ENCODE assay signal across 18 cellular contexts in genomic region chr1:153801786-153802697, GRCh38. TPM values are rescaled to one million over a fixed set of nuclear protein-coding genes. Genes with fewer than 3 reads are reported as not detected.
A peak's percentile ranks its signal among the peaks of the same experiment; 100 is the strongest.
DNase-seq lines count a peak whose midpoint lies in the region; ATAC-seq, FAIRE-seq and TF ChIP-seq lines count a peak whose summit lies in the region.
"Had no signal": no experiment of that assay in that cellular context is flagged by ENCODE, and none has a peak within 500 bp of the region (broad histone marks: within the 10 kb centered on the region; RNA-seq: fewer than 3 reads in every experiment).

No MANE protein-coding gene starts in this region.

- TF ChIP-seq RAD21 in H1 (IDR thresholded peaks at IDR 0.05 in 1 of 2, conservative IDR thresholded peaks at IDR 0.05 in 1 of 2; ENCODE audit: low read depth in 2 of 2, low read length in 2 of 2), result no peak

- peaks cover 46% of the 10 kb centered on the region for H3K4me1 Mint-ChIP-seq in activated naive CD4-positive, alpha-beta T cell treated with anti-CD3 and anti-CD28 coated beads, Interleukin-2, amount 50 U/mL, for 24 hours
- H3K4me1 Mint-ChIP-seq in T-helper 17 cell, result peaks cover 29% of the 10 kb centered on the region

- no peaks in the 10 kb centered on the region for H3K79me2 ChIP-seq in H1 (ENCODE audit: control insufficient read depth in 1 of 2, insufficient read depth in 2 of 2, low read length in 2 of 2)

- no peak overlapping the region for H2BK120ac ChIP-seq in H1 (replicated peaks; ENCODE audit: low read depth, low read length)

- no peaks in the 10 kb centered on the region for H3K23me2 ChIP-seq in H1 (ENCODE audit: low read depth, low read length)

- no peak overlapping the region for H3K4me3 ChIP-seq in H1 (ENCODE audit: extremely low read depth in 1 of 4, insufficient read depth in 2 of 4, low read depth in 3 of 4, low read length in 4 of 4)
- H3K4me3 ChIP-seq in tibial artery, result no peak overlapping the region
- H3K4me3 ChIP-seq: cardiac muscle cell, uterus had no signal

- H3K4me1 ChIP-seq in H1 (replicated peaks in 1 of 4; ENCODE audit: control insufficient read depth in 3 of 4, insufficient read depth in 4 of 4, low read length in 3 of 4) (no peaks in the 10 kb centered on the region; a peak in 1 of 7 replicates), tibial artery (no peaks in the 10 kb centered on the region)
- H3K4me1 ChIP-seq: uterus had no signal

- H4K20me1 ChIP-seq in H1 (replicated peaks in 1 of 2; ENCODE audit: control insufficient read depth in 1 of 2, insufficient read depth in 2 of 2, low read length in 2 of 2), result peaks cover 0 to 4% of the 10 kb centered on the region in 2 experiments

- H3K27me3 ChIP-seq in H1 (replicated peaks in 1 of 4; ENCODE audit: control insufficient read depth in 3 of 4, extremely low read depth in 1 of 4, insufficient read depth in 3 of 4, low read length in 3 of 4) (no peaks in the 10 kb centered on the region), tibial artery (no peaks in the 10 kb centered on the region)
- H3K27me3 ChIP-seq: cardiac muscle cell, uterus had no signal

- no peak overlapping the region for H3K56ac ChIP-seq in H1 (replicated peaks; ENCODE audit: insufficient read length, low read depth, low read length)

- H3K27me3 Mint-ChIP-seq in activated naive CD4-positive, alpha-beta T cell treated with anti-CD3 and anti-CD28 coated beads, Interleukin-2, amount 50 U/mL, for 24 hours, result no peaks in the 10 kb centered on the region
- H3K27me3 Mint-ChIP-seq in T-helper 17 cell, result no peaks in the 10 kb centered on the region
- H3K27me3 Mint-ChIP-seq: stimulated activated naive CD8-positive, alpha-beta T cell treated with anti-CD3 and anti-CD28 coated beads, Interleukin-15, Interleukin-2, amounts not matched to agents 100 ng/mL and 50 ng/mL, for 24 hours had no signal

- intact Hi-C loops in tibial artery (cut with DNase I; ENCODE audit: low total_unique reads), result loop anchor here (10.0 kb wide), 1 partner anchor 463 kb away; no protein-coding TSS in a partner anchor

- H3K4me2 ChIP-seq in H1 (ENCODE audit: insufficient read depth in 1 of 2, low read depth in 2 of 2, low read length in 2 of 2), result no peak overlapping the region

- peaks cover 0 to 7% (median under 1%) of the 10 kb centered on the region in 4 experiments; a peak in 2 of 8 replicates for H3K36me3 ChIP-seq in H1 (ENCODE audit: control insufficient read depth in 2 of 4, insufficient read depth in 4 of 4, low read length in 3 of 4)
- H3K36me3 ChIP-seq in tibial artery, result peaks cover 0 to 34% (median 0%) of the 10 kb centered on the region in 3 donors
- H3K36me3 ChIP-seq: cardiac muscle cell, uterus had no signal

- H4K91ac ChIP-seq in H1 (replicated peaks; ENCODE audit: insufficient read length, low read length), result no peak overlapping the region

- 0 out of 2 replicates have a peak, but pooled peaks cover 2% of the 10 kb centered on the region for H3K79me1 ChIP-seq in H1 (ENCODE audit: low read depth, low read length)

- TF ChIP-seq EP300 in H1 (IDR thresholded peaks at IDR 0.05; ENCODE audit: borderline replicate concordance in 1 of 2, low read depth in 2 of 2, low read length in 2 of 2), result no peak

- no peak overlapping the region for H3K23ac ChIP-seq in H1 (ENCODE audit: insufficient read length)

- H2BK5ac ChIP-seq in H1 (ENCODE audit: low read depth, low read length), result no peak overlapping the region

- CTCF ChIA-PET in H1 (lab: Charles Lee; ENCODE audit: partially characterized antibody), result interaction anchor here (0.9 to 3.3 kb wide), 7 partner anchors 9 to 185 kb away, joined by 3 to 11 read pairs (median 3); partner anchors contain the start of gene DENND4B

- TF ChIP-seq CTCF in H1 (IDR thresholded peaks at IDR 0.05; ENCODE audit: control extremely low read depth in 1 of 3, insufficient read depth in 1 of 3, low read depth in 1 of 3, low read length in 3 of 3) (no peak), tibial artery (IDR thresholded peaks at IDR 0.05) (no peak)

- no peak overlapping the region for H3K14ac ChIP-seq in H1 (ENCODE audit: insufficient read length)

- H2BK20ac ChIP-seq in H1 (ENCODE audit: low read length), result no peak overlapping the region

- H3K27ac Mint-ChIP-seq in activated naive CD4-positive, alpha-beta T cell treated with anti-CD3 and anti-CD28 coated beads, Interleukin-2, amount 50 U/mL, for 24 hours, result peak overlapping the region; percentile 68
- H3K27ac Mint-ChIP-seq in T-helper 17 cell, result peak overlapping the region; percentile 96
- H3K27ac Mint-ChIP-seq: HFFc6; stimulated activated naive CD8-positive, alpha-beta T cell treated with anti-CD3 and anti-CD28 coated beads, Interleukin-15, Interleukin-2, amounts not matched to agents 100 ng/mL and 50 ng/mL, for 24 hours had no signal

- no peak overlapping the region for H3K4ac ChIP-seq in H1 (replicated peaks; ENCODE audit: insufficient read length, low read depth, low read length)

- no peak overlapping the region; the same call in 1 of the 2 replicates for H4K8ac ChIP-seq in H1 (ENCODE audit: extremely low read depth, insufficient read depth, low read length)

- no peak overlapping the region for H4K5ac ChIP-seq in H1 (ENCODE audit: insufficient read length, low read depth, low read length)

- H3K9me3 ChIP-seq in T-helper 17 cell (ENCODE audit: control insufficient read depth, low read length, poor library complexity, severe bottlenecking), result no peaks in the 10 kb centered on the region
- no peaks in the 10 kb centered on the region for H3K9me3 ChIP-seq in H1 (ENCODE audit: insufficient read depth in 2 of 2, low read depth in 1 of 2, low read length in 1 of 2)
- no peaks in the 10 kb centered on the region for H3K9me3 ChIP-seq in tibial artery
- H3K9me3 ChIP-seq: uterus had no signal

- H3K18ac ChIP-seq in H1 (ENCODE audit: extremely low read depth, low read length), result no peak overlapping the region

- no peak for FAIRE-seq in H1 (lab: Jason Lieb, UNC)
- FAIRE-seq: HTR-8/SVneo had no signal

- no peaks in the 10 kb centered on the region for H3K9me3 Mint-ChIP-seq in activated naive CD4-positive, alpha-beta T cell treated with anti-CD3 and anti-CD28 coated beads, Interleukin-2, amount 50 U/mL, for 24 hours
- H3K9me3 Mint-ChIP-seq: HFFc6; stimulated activated naive CD8-positive, alpha-beta T cell treated with anti-CD3 and anti-CD28 coated beads, Interleukin-15, Interleukin-2, amounts not matched to agents 100 ng/mL and 50 ng/mL, for 24 hours had no signal

- H2AK5ac ChIP-seq in H1 (ENCODE audit: low read depth, low read length), result no peak overlapping the region

- no peak overlapping the region; a peak in 1 of 7 replicates for H3K9ac ChIP-seq in H1 (replicated peaks in 1 of 4; ENCODE audit: extremely low read depth in 1 of 4, low read depth in 3 of 4, low read length in 3 of 4)

- no peak overlapping the region for H2AFZ ChIP-seq in H1 (ENCODE audit: low read length)

- 80% methylated on average over 7 of the region's 7 CpGs; no CpG with 5 or more reads in 1 of the 2 experiments for WGBS in H1 (ENCODE audit: extremely low coverage in 1 of 2, insufficient coverage in 1 of 2, insufficient read length in 1 of 2, insufficient replicate concordance in 2 of 2, low coverage in 1 of 2, low lambda C conversion rate in 2 of 2, missing lambda C conversion rate in 1 of 2), 2 experiments

- TF ChIP-seq POLR2A in H1 (IDR thresholded peaks at IDR 0.05; ENCODE audit: control extremely low read depth in 1 of 2, low read depth in 2 of 2, low read length in 2 of 2), result no peak

- POLR2A ChIA-PET in H1 (lab: Charles Lee; ENCODE audit: partially characterized antibody), result interaction anchor here (0.6 to 15.1 kb wide), 9 partner anchors 12 to 191 kb away, joined by 3 to 153 read pairs (median 5); partner anchors contain the start of genes GATAD2B, JTB, RPS27 and SLC27A3

- H2BK15ac ChIP-seq in H1 (ENCODE audit: low read length), result no peak overlapping the region

- no peak overlapping the region for H2BK12ac ChIP-seq in H1 (ENCODE audit: low read depth, low read length)

- H3K36me3 Mint-ChIP-seq in activated naive CD4-positive, alpha-beta T cell treated with anti-CD3 and anti-CD28 coated beads, Interleukin-2, amount 50 U/mL, for 24 hours, result peaks cover 6% of the 10 kb centered on the region
- no peaks in the 10 kb centered on the region for H3K36me3 Mint-ChIP-seq in T-helper 17 cell (ENCODE audit: low read depth)

- ATAC-seq in T-helper 17 cell (no peak), HG03280 (IDR thresholded peaks at IDR 0.05; ENCODE audit: unreplicated experiment) (no peak)

- DNase-seq in activated naive CD4-positive, alpha-beta T cell treated with anti-CD3 and anti-CD28 coated beads, Interleukin-2, amount 50 U/mL, for 16 hours, result no peak
- no peak for DNase-seq in T-helper 17 cell
- DNase-seq in H1 (ENCODE audit: low read depth in 1 of 2, low spot score in 2 of 2), result no peak
- DNase-seq in tibial artery, result peak; percentile 8 to 46
- DNase-seq in iPS-NIHi7 (ENCODE audit: extremely low spot score), result no peak
- DNase-seq in SIG-M5 (lab: John Stamatoyannopoulos, UW), result no peak
- DNase-seq: activated CD4-positive, CD25-positive, alpha-beta regulatory T cell; HFFc6; hypothalamus; NCI-H1694; NCI-H345; nucleus accumbens; uterus had no signal

- H3K27ac ChIP-seq in H1 (ENCODE audit: low read depth, low read length), result no peak overlapping the region
- no peak overlapping the region for H3K27ac ChIP-seq in tibial artery
- H3K27ac ChIP-seq: cardiac muscle cell, uterus had no signal

- no peak overlapping the region for H3K4me3 Mint-ChIP-seq in activated naive CD4-positive, alpha-beta T cell treated with anti-CD3 and anti-CD28 coated beads, Interleukin-2, amount 50 U/mL, for 24 hours
- H3K4me3 Mint-ChIP-seq in T-helper 17 cell, result no peak overlapping the region
- H3K4me3 Mint-ChIP-seq: HFFc6; stimulated activated naive CD8-positive, alpha-beta T cell treated with anti-CD3 and anti-CD28 coated beads, Interleukin-15, Interleukin-2, amounts not matched to agents 100 ng/mL and 50 ng/mL, for 24 hours had no signal

TF ChIP-seq in H1, 55 proteins besides CTCF, POLR2A, EP300 and RAD21:
- TF ChIP-seq SUZ12 (IDR thresholded peaks at IDR 0.05; ENCODE audit: low read length), result no peak
- peak; percentile 26; the same call in 1 of the 2 replicates for TF ChIP-seq POLR2AphosphoS5 (IDR thresholded peaks at IDR 0.05; ENCODE audit: low read depth, low read length)

RNA-seq across cellular contexts. Expression of gene SLC27A3, which starts 26.8 kb away (rescaled TPM):
- 10 to 100 TPM in 1 of 2 donors, 1 to 10 TPM in 1; 7.4 to 10.0 TPM for total RNA-seq in T-helper 17 cell
- 29.4 and 39.1 TPM in 2 replicates for total RNA-seq in H1 (2021; fragmentation: NEBNext Ultra II Directional; extraction: Animal tissue kit (Norgen Biotek cat#: 25700))
- 40.1 and 51.2 TPM in 2 replicates for polyA plus RNA-seq in H1 (2011; rRNA removed)
- 44.7 TPM for polyA plus RNA-seq in H1 (2011; cell fraction: cytosol; rRNA removed)
- polyA plus RNA-seq in H1 (2011; cell fraction: nucleus; rRNA removed), result 133 TPM
- 42.0 to 62.3 TPM (median 55.1 TPM) in 4 replicates for polyA plus RNA-seq in H1 (2012, experiment 1 of 2)
- polyA plus RNA-seq in H1 (2012, experiment 2 of 2), result 50.1 TPM
- 44.3 TPM for polyA plus RNA-seq in H1 (2013, experiment 1 of 2)
- polyA plus RNA-seq in H1 (2013, experiment 2 of 2), result 41.0 TPM
- 56.9 and 65.2 TPM in 2 replicates for polyA minus RNA-seq in H1 (2011; rRNA and poly(A)+ RNA removed)
- 30.4 TPM for polyA minus RNA-seq in H1 (2011; cell fraction: cytosol; rRNA and poly(A)+ RNA removed)
- 19.4 TPM for polyA minus RNA-seq in H1 (2011; cell fraction: nucleus; rRNA and poly(A)+ RNA removed)

Comparison
In these comparisons a context has a peak if more than half of its experiments do, and no peak if none do; other contexts are left out.
1. DNase-seq: peak in tibial artery (2 of 2); none in activated naive CD4-positive, alpha-beta T cell treated with anti-CD3 and anti-CD28 coated beads, Interleukin-2, amount 50 U/mL, for 16 hours (single experiment), T-helper 17 cell (0 of 3), H1 (0 of 2), iPS-NIHi7 (single experiment) and SIG-M5 (single experiment).